In the genomic region with DNA sequence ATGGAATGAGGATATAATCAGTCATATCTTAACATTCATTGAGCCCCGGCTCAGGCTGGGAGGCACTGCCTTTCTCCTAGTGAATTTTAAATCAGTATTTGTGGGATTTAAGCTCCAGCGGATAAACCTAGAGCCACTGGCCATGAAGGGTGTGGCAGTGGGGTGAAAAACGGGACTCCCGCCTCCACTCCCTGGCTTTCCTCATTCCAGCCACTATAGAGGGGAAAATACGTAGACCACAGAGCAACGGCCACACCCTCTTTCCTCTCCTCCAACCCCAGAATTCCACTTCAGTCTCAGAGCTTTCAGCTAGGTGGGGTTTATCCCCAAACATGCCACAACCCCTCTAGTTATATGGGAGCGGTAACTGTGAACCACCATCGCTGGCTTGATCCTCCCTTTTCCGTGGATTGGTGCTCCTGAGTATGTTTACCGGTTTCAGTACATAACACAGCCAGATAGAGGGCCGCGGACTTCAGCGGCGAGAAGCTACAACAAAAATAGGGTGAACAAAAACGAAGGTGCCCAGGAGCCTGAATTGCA, we compare ENCODE assay signal across 8 cellular contexts.
DNase-seq lines count a peak whose midpoint lies in the region; ATAC-seq and TF ChIP-seq lines count a peak whose summit lies in the region.

No MANE protein-coding gene starts in this region.

- H3K4me3 Mint-ChIP-seq in MCF 10A (ENCODE audit: unreplicated experiment), result no peak overlapping the region

- peak overlapping the region; percentile 93 for H3K9ac ChIP-seq in mesendoderm (ENCODE audit: low read length)

- DNase-seq in breast epithelium (ENCODE audit: low spot score in 2 of 2) (no peak), MCF 10A (ENCODE audit: unreplicated experiment) (no peak), mesendoderm (peak; percentile 78), aorta (peak; percentile 49 to 73), HuH-7 (ENCODE audit: low spot score) (no peak)

- peak overlapping the region; percentile 18 for H2BK5ac ChIP-seq in mesendoderm (ENCODE audit: low read length)

- H3K27me3 ChIP-seq in breast epithelium, result no peaks in the 10 kb centered on the region
- H3K27me3 ChIP-seq in mesendoderm (ENCODE audit: insufficient read depth, low read length, poor library complexity), result no peaks in the 10 kb centered on the region
- no peaks in the 10 kb centered on the region for H3K27me3 ChIP-seq in aorta (ENCODE audit: control insufficient read depth in 1 of 2, insufficient read depth in 2 of 2, low read length in 1 of 2)

- H3K36me3 Mint-ChIP-seq in MCF 10A (ENCODE audit: insufficient read depth, unreplicated experiment), result peaks cover 71% of the 10 kb centered on the region

- no peak overlapping the region for H3K27ac Mint-ChIP-seq in MCF 10A (ENCODE audit: low read depth, unreplicated experiment)

- H2AK5ac ChIP-seq in mesendoderm (ENCODE audit: low read length), result no peak overlapping the region

- ATAC-seq in aorta (ENCODE audit: low FRiP score), result peak; percentile 62
- ATAC-seq in HG03469 (IDR thresholded peaks at IDR 0.05; ENCODE audit: unreplicated experiment), result no peak
- no peak for ATAC-seq in HG02870 (IDR thresholded peaks at IDR 0.05; ENCODE audit: unreplicated experiment)

- no peak overlapping the region for H2BK15ac ChIP-seq in mesendoderm (replicated peaks; ENCODE audit: low read depth)

- H3K9me3 ChIP-seq in breast epithelium (no peaks in the 10 kb centered on the region), aorta (ENCODE audit: control insufficient read depth, low read length) (no peaks in the 10 kb centered on the region)

- no peak for TF ChIP-seq POLR2A in breast epithelium (IDR thresholded peaks at IDR 0.05)

- intact Hi-C loops in breast epithelium (cut with DNase I; ENCODE audit: low total_unique reads) (no loop called here), MCF 10A (cut with micrococcal nuclease) (no loop called here), aorta (cut with DNase I) (loop anchor here in 1 of 2 donors (1.0 to 5.0 kb wide), 2 partner anchors 47 to 223 kb away; partner anchors contain the start of gene RBMS1)

- BruUV-seq in MCF 10A (replicated peaks; lab: Mats Ljungman, UMichigan), result no TSS peak

- H3K79me1 ChIP-seq in mesendoderm (ENCODE audit: low read length), result no peaks in the 10 kb centered on the region

- peak overlapping the region; percentile 96 to 97 for H3K27ac ChIP-seq in breast epithelium
- peak overlapping the region; percentile 82 for H3K27ac ChIP-seq in cingulate gyrus (ENCODE audit: low read depth, low read length)
- H3K27ac ChIP-seq in mesendoderm (ENCODE audit: low read depth, low read length), result peak overlapping the region; percentile 64
- peak overlapping the region; percentile 92 to 93 for H3K27ac ChIP-seq in aorta (ENCODE audit: low read depth in 1 of 2, low read length in 2 of 2)

- CTCF ChIA-PET in MCF 10A (lab: Yijun Ruan, JAX), result interaction anchor here (0.5 to 1.9 kb wide), 7 partner anchors 9 to 80 kb away, joined by 3 to 4 read pairs (median 3); no protein-coding TSS in a partner anchor

- H3K36me3 ChIP-seq in breast epithelium (no peaks in the 10 kb centered on the region), mesendoderm (ENCODE audit: control insufficient read depth, insufficient read depth, low read length) (no peaks in the 10 kb centered on the region), aorta (ENCODE audit: control insufficient read depth in 1 of 2, insufficient read depth in 2 of 2, low read length in 1 of 2) (no peaks in the 10 kb centered on the region)

- H3K4ac ChIP-seq in mesendoderm (ENCODE audit: low read depth, low read length), result no peak overlapping the region

- no peak overlapping the region for H4K5ac ChIP-seq in mesendoderm (ENCODE audit: low read length)

- peak overlapping the region; percentile 56 for H3K18ac ChIP-seq in mesendoderm (ENCODE audit: low read length)

- H3K4me3 ChIP-seq in breast epithelium, result peak overlapping the region; percentile 40 to 69 (median 57)
- H3K4me3 ChIP-seq in mesendoderm (ENCODE audit: low read length), result no peak overlapping the region
- no peak overlapping the region for H3K4me3 ChIP-seq in aorta (ENCODE audit: low read length in 2 of 2)

- H3K4me2 ChIP-seq in mesendoderm (ENCODE audit: low read length), result peak overlapping the region; percentile 49

- H3K9me3 Mint-ChIP-seq in MCF 10A (ENCODE audit: unreplicated experiment), result no peaks in the 10 kb centered on the region

- no peak overlapping the region for H4K8ac ChIP-seq in mesendoderm (ENCODE audit: low read depth, low read length)

- no peak overlapping the region for H3K23ac ChIP-seq in mesendoderm (ENCODE audit: low read length)

- POLR2A ChIA-PET in MCF 10A (lab: Yijun Ruan, JAX), result interaction anchor here (1.2 kb wide), 1 partner anchor 11 kb away, joined by 4 read pairs; no protein-coding TSS in a partner anchor

- TF ChIP-seq CTCF in breast epithelium (IDR thresholded peaks at IDR 0.05), result no peak
- no peak for TF ChIP-seq CTCF in MCF 10A (IDR thresholded peaks at IDR 0.05; ENCODE audit: unreplicated experiment)

- H3K4me1 Mint-ChIP-seq in MCF 10A (ENCODE audit: insufficient read depth, unreplicated experiment), result no peaks in the 10 kb centered on the region

- WGBS in mesendoderm (ENCODE audit: extremely low coverage, insufficient coverage, low lambda C conversion rate), result no CpG with 5 or more reads among the region's 15 CpGs
- WGBS in aorta, 2 donors, result 25 to 31% methylated on average over 15 of the region's 15 CpGs

- no peaks in the 10 kb centered on the region for H3K27me3 Mint-ChIP-seq in MCF 10A (ENCODE audit: insufficient read depth, unreplicated experiment)

- H3K4me1 ChIP-seq in breast epithelium (no peaks in the 10 kb centered on the region), mesendoderm (ENCODE audit: control insufficient read depth, low read depth, low read length) (peaks cover 9% of the 10 kb centered on the region), aorta (ENCODE audit: control insufficient read depth in 1 of 2, insufficient read depth in 2 of 2, low read length in 2 of 2) (no peaks in the 10 kb centered on the region)

- H3K79me2 ChIP-seq in mesendoderm (ENCODE audit: control insufficient read depth, insufficient read depth, low read length), result no peaks in the 10 kb centered on the region

- H2BK120ac ChIP-seq in mesendoderm (ENCODE audit: low read depth, low read length), result no peak overlapping the region

- H3K56ac ChIP-seq in mesendoderm (ENCODE audit: low read length), result peak overlapping the region; percentile 95

Comparison
In these comparisons a context has a peak if more than half of its experiments do, and no peak if none do; other contexts are left out.
1. DNase-seq: peak in mesendoderm (single experiment) and aorta (2 of 2); none in breast epithelium (0 of 2), MCF 10A (single experiment) and HuH-7 (single experiment).
2. H3K4me3 ChIP-seq: peak in breast epithelium (3 of 3); none in mesendoderm (single experiment) and aorta (0 of 2).
3. Peak in every context shown above with its lines, with median percentiles within 50 percentile points of each other: H3K27ac ChIP-seq.